ENCODE assay signal across 8 cellular contexts in the genomic region with DNA sequence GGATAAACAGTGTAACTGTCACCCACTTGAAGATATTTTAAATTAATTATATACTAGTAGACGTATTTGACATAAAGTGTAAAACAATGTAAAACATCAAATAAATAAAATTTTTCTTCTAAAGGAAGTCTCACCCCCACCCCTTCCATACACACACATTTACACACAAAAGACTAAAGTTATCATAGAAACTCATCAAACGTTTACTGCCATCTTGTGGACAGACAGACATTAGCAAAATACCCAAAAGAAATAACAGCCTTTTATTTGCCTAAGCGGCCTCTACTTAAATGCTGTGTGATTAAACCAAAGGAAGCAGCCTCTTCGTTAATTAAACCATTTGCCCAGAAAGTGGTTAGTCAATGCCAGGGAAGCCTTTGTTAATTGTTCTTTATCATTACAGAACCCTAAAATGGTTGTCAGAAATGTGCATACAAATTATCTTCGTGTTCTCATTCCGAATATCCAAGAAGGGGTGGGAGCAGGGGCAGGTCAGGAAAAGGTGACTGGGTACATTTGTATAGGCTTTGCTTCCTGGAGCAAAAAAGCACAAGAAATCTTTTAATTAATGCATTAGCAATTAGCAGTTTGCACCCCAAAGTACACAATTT.
A peak's percentile ranks its signal among the peaks of the same experiment; 100 is the strongest.
DNase-seq lines count a peak whose midpoint lies in the region; ATAC-seq and TF ChIP-seq lines count a peak whose summit lies in the region.

No MANE protein-coding gene starts in this region.

- no peak overlapping the region for H3K4me3 Mint-ChIP-seq in type B pancreatic cell
- no peak overlapping the region for H3K4me3 Mint-ChIP-seq in activated CD4-positive, alpha-beta T cell treated with anti-CD3 and anti-CD28 coated beads, Interleukin-2, amount 10 ng/mL, durations not matched to agents 24 days and 14 days

- no peaks in the 10 kb centered on the region for H3K9me3 Mint-ChIP-seq in type B pancreatic cell
- H3K9me3 Mint-ChIP-seq in activated CD4-positive, alpha-beta T cell treated with anti-CD3 and anti-CD28 coated beads, Interleukin-2, amount 10 ng/mL, durations not matched to agents 24 days and 14 days, result no peaks in the 10 kb centered on the region

- H3K27ac Mint-ChIP-seq in type B pancreatic cell, result no peak overlapping the region
- H3K27ac Mint-ChIP-seq in activated CD4-positive, alpha-beta T cell treated with anti-CD3 and anti-CD28 coated beads, Interleukin-2, amount 10 ng/mL, durations not matched to agents 24 days and 14 days, result no peak overlapping the region

- no peaks in the 10 kb centered on the region for H3K36me3 Mint-ChIP-seq in type B pancreatic cell
- no peaks in the 10 kb centered on the region for H3K36me3 Mint-ChIP-seq in activated CD4-positive, alpha-beta T cell treated with anti-CD3 and anti-CD28 coated beads, Interleukin-2, amount 10 ng/mL, durations not matched to agents 24 days and 14 days (ENCODE audit: low read depth)

- H3K4me1 Mint-ChIP-seq in type B pancreatic cell (ENCODE audit: unreplicated experiment), result no peaks in the 10 kb centered on the region
- H3K4me1 Mint-ChIP-seq in activated CD4-positive, alpha-beta T cell treated with anti-CD3 and anti-CD28 coated beads, Interleukin-2, amount 10 ng/mL, durations not matched to agents 24 days and 14 days, result no peaks in the 10 kb centered on the region

- no peaks in the 10 kb centered on the region for H3K27me3 Mint-ChIP-seq in type B pancreatic cell
- no peaks in the 10 kb centered on the region for H3K27me3 Mint-ChIP-seq in activated CD4-positive, alpha-beta T cell treated with anti-CD3 and anti-CD28 coated beads, Interleukin-2, amount 10 ng/mL, durations not matched to agents 24 days and 14 days

- intact Hi-C loops in activated CD4-positive, alpha-beta T cell treated with anti-CD3 and anti-CD28 coated beads, Interleukin-2, amount 10 ng/mL, durations not matched to agents 24 days and 14 days (cut with micrococcal nuclease), result loop anchor here (2.0 kb wide), 2 partner anchors 22 to 660 kb away; no protein-coding TSS in a partner anchor

- peak; percentile 62 for ATAC-seq in GM18868 (IDR thresholded peaks at IDR 0.05; ENCODE audit: unreplicated experiment)

- DNase-seq in Ammon's horn (ENCODE audit: low spot score) (peak; percentile 64), NCI-H2029 (lab: John Stamatoyannopoulos, UW) (peak; percentile 3), amniotic epithelial cell (ENCODE audit: low read depth) (peak; percentile 62), inferior parietal cortex (ENCODE audit: extremely low spot score) (peak; percentile 79), type B pancreatic cell (ENCODE audit: extremely low spot score, unreplicated experiment) (no peak)
- DNase-seq in activated CD4-positive, alpha-beta T cell treated with anti-CD3 and anti-CD28 coated beads, Interleukin-2, amount 10 ng/mL, durations not matched to agents 24 days and 14 days, result no peak
- no peak for DNase-seq in activated CD4-positive, CD25-positive, alpha-beta regulatory T cell treated with anti-CD3 and anti-CD28 coated beads, Interleukin-2, amount 50 U/mL, for 72 hours

- TF ChIP-seq CTCF in type B pancreatic cell (conservative IDR thresholded peaks at IDR 0.05), result peak; percentile 87

Comparison
In these comparisons a context has a peak if more than half of its experiments do, and no peak if none do; other contexts are left out.
1. DNase-seq: peak in Ammon's horn (single experiment), NCI-H2029 (single experiment), amniotic epithelial cell (single experiment) and inferior parietal cortex (single experiment); none in type B pancreatic cell (single experiment), activated CD4-positive, alpha-beta T cell treated with anti-CD3 and anti-CD28 coated beads, Interleukin-2, amount 10 ng/mL, durations not matched to agents 24 days and 14 days (single experiment) and activated CD4-positive, CD25-positive, alpha-beta regulatory T cell treated with anti-CD3 and anti-CD28 coated beads, Interleukin-2, amount 50 U/mL, for 72 hours (single experiment).